23 cellular contexts compared by ENCODE assay signal in the genomic region with DNA sequence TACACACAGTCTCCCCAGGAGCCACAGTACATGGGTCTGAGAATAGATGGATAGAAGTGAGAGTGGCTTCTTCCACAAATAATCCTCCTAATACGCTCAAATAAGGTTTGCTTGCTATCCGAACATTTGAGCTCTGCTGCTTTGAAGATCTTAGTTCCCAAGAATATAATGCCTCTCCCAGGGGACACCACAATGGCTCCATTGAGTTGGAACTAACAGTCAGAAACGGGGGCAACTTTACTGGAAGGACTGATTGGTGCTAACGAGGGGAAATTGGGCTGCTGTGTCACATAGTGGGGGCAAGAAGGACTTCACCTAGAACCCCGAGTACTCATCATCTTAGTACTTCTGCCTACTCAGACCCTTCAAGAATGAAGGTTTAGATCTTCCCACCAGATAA.
"Had no signal": no experiment of that assay in that cellular context is flagged by ENCODE, and none has a peak within 500 bp of the region (broad histone marks: within the 10 kb centered on the region; RNA-seq: fewer than 3 reads in every experiment).

No MANE protein-coding gene starts in this region.

- H3K9me3 Mint-ChIP-seq: activated naive CD4-positive, alpha-beta T cell treated with anti-CD3 and anti-CD28 coated beads, Interleukin-2, amount 10 ng/mL, durations not matched to agents 7 days and 5 days had no signal

- DNase-seq: activated CD4-positive, alpha-beta T cell treated with anti-CD3 and anti-CD28 coated beads for 4 hours; activated CD8-positive, alpha-beta memory T cell treated with anti-CD3 and anti-CD28 coated beads, Interleukin-2, amount 50 U/mL, for 4 hours; activated effector memory CD4-positive, alpha-beta T cell treated with Interleukin-2 at 50 U/mL for 16 hours; activated naive CD4-positive, alpha-beta T cell treated with anti-CD3 and anti-CD28 coated beads, Interleukin-2, amount 10 ng/mL, durations not matched to agents 7 days and 5 days; activated T-cell treated with anti-CD3 and anti-CD28 coated beads, Interleukin-2, amount 50 U/mL, for 48 hours; aorta; brain microvascular endothelial cell; central memory CD4-positive, alpha-beta T cell; erythroblast; left ventricle myocardium inferior; mammary epithelial cell; stimulated activated CD4-positive, alpha-beta T cell treated with anti-CD3 and anti-CD28 coated beads, Interleukin-12 subunit alpha, Interleukin-12 subunit beta, amount 100 ng/mL, for 4 hours; stimulated activated CD4-positive, alpha-beta T cell treated with anti-CD3 and anti-CD28 coated beads, Interleukin-1b, Interleukin-23, amount 100 ng/mL, for 48 hours; stimulated activated CD8-positive, alpha-beta memory T cell treated with anti-CD3 and anti-CD28 coated beads, Interleukin-4, amount 100 ng/mL, for 48 hours; stimulated activated naive CD8-positive, alpha-beta T cell treated with anti-CD3 and anti-CD28 coated beads, Interleukin-15, Interleukin-2, amounts not matched to agents 100 U/mL and 50 U/mL, for 24 hours; substantia nigra; tibial artery had no signal

- H3K27ac Mint-ChIP-seq: activated naive CD4-positive, alpha-beta T cell treated with anti-CD3 and anti-CD28 coated beads, Interleukin-2, amount 10 ng/mL, durations not matched to agents 7 days and 5 days; progenitor cell of endocrine pancreas; WTC11 had no signal

- H3K36me3 Mint-ChIP-seq: activated naive CD4-positive, alpha-beta T cell treated with anti-CD3 and anti-CD28 coated beads, Interleukin-2, amount 10 ng/mL, durations not matched to agents 7 days and 5 days; WTC11 had no signal

- H3K4me3 ChIP-seq: gastroesophageal sphincter, heart left ventricle, left ventricle myocardium inferior, right atrium auricular region, tibial artery had no signal

- ATAC-seq: gastroesophageal sphincter; heart left ventricle; stimulated activated naive CD8-positive, alpha-beta T cell treated with anti-CD3 and anti-CD28 coated beads, Interleukin-15, Interleukin-2, amounts not matched to agents 100 U/mL and 50 U/mL, for 24 hours; WTC11 had no signal

- FAIRE-seq: colon had no signal

- H3K4me1 Mint-ChIP-seq: activated naive CD4-positive, alpha-beta T cell treated with anti-CD3 and anti-CD28 coated beads, Interleukin-2, amount 10 ng/mL, durations not matched to agents 7 days and 5 days; WTC11 had no signal

- H3K27ac ChIP-seq: brain microvascular endothelial cell, gastroesophageal sphincter, heart left ventricle, left ventricle myocardium inferior, right atrium auricular region, tibial artery had no signal

- H3K27me3 ChIP-seq: right atrium auricular region had no signal

- H3K36me3 ChIP-seq: brain microvascular endothelial cell, gastroesophageal sphincter, heart left ventricle, left ventricle myocardium inferior, right atrium auricular region, tibial artery had no signal

- H3K9me3 ChIP-seq: right atrium auricular region, tibial artery had no signal

- H3K4me3 Mint-ChIP-seq: activated naive CD4-positive, alpha-beta T cell treated with anti-CD3 and anti-CD28 coated beads, Interleukin-2, amount 10 ng/mL, durations not matched to agents 7 days and 5 days; WTC11 had no signal

- H3K4me1 ChIP-seq: gastroesophageal sphincter, heart left ventricle, left ventricle myocardium inferior, right atrium auricular region, tibial artery had no signal
